Comparison of ENCODE assay signal across 1 cellular context in the genomic region with DNA sequence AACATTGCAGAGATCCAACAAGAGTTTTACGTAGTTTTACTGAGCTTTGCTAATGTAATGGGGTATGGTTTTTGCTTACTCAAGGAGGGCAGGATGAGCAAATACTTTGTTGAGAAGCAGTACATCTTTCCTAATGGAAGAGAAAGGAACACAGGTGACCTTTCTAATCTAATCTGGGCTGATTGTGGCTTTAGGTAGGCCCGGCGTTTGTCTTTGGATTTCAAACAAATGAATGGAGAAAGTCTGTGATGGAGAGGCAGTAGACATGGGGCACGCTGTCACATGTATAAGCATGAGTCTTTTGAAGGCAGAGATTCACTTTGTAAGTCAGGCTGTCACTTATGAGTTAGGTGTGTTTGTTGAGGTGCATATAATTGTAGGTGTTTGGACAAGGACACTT.
TF ChIP-seq lines count a peak whose summit lies in the region.

No MANE protein-coding gene starts in this region.

TF ChIP-seq in IMR-90, 13 proteins besides CTCF, POLR2A, EP300 and RAD21:
- no peak for TF ChIP-seq FOS (IDR thresholded peaks at IDR 0.05; ENCODE audit: low read depth, low read length)
- no peak for TF ChIP-seq SMC3 (IDR thresholded peaks at IDR 0.05; ENCODE audit: low read depth, low read length)
- TF ChIP-seq BHLHE40 (IDR thresholded peaks at IDR 0.05; ENCODE audit: low read depth, low read length), result no peak
- no peak for TF ChIP-seq NFE2L2 (IDR thresholded peaks at IDR 0.05; ENCODE audit: low read depth, low read length)
- no peak for TF ChIP-seq ELK1 (IDR thresholded peaks at IDR 0.05; ENCODE audit: borderline replicate concordance, low read depth, low read length)
- TF ChIP-seq RFX5 (IDR thresholded peaks at IDR 0.05; ENCODE audit: low read depth, low read length), result no peak
- no peak for TF ChIP-seq MXI1 (IDR thresholded peaks at IDR 0.05; ENCODE audit: borderline replicate concordance, low read depth, low read length)
- no peak for TF ChIP-seq CHD1 (IDR thresholded peaks at IDR 0.05; ENCODE audit: low read depth, low read length)
- TF ChIP-seq MAZ (IDR thresholded peaks at IDR 0.05; ENCODE audit: borderline replicate concordance, low read depth, low read length), result no peak
- no peak for TF ChIP-seq MAFK (IDR thresholded peaks at IDR 0.05; ENCODE audit: low read depth, low read length)
- TF ChIP-seq RCOR1 (IDR thresholded peaks at IDR 0.05; ENCODE audit: insufficient replicate concordance, low read length), result no peak
